In the genomic region with DNA sequence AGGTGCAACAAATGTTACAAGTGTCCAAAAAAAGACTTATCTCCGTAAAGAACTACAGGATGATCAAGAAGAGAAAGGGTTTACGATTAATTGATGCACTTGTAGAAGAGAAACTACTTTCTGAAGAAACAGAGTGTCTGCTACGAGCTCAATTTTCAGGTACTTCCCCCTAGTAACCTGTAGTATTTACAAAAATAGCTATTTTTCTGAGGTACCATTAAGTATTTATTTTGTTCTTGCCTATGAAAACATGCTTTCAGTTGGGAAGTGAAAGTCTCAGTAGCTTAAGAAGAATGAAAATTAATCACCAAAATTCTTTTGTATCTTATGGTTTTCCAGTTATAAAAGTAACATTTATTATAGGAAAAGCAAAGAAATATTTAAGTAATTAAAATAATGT, we compare ENCODE assay signal across 18 cellular contexts. TPM values are rescaled to one million over a fixed set of nuclear protein-coding genes. Genes with fewer than 3 reads are reported as not detected.
A peak's percentile ranks its signal among the peaks of the same experiment; 100 is the strongest.
DNase-seq lines count a peak whose midpoint lies in the region; ATAC-seq and TF ChIP-seq lines count a peak whose summit lies in the region.
"Had no signal": no experiment of that assay in that cellular context is flagged by ENCODE, and none has a peak within 500 bp of the region (broad histone marks: within the 10 kb centered on the region; RNA-seq: fewer than 3 reads in every experiment).

No MANE protein-coding gene starts in this region.

- no peak overlapping the region for H3K4me3 ChIP-seq in suprapubic skin
- H3K4me3 ChIP-seq: esophagus muscularis mucosa, heart right ventricle, MG63, neural progenitor cell had no signal

- peaks cover 39% of the 10 kb centered on the region for H3K4me1 Mint-ChIP-seq in activated T-cell treated with anti-CD3 and anti-CD28 coated beads, Interleukin-2, amount 50 U/mL, for 72 hours (ENCODE audit: low read depth)
- no peaks in the 10 kb centered on the region for H3K4me1 Mint-ChIP-seq in WTC11

- CTCF ChIA-PET in WTC11 (lab: Charles Lee) = no interaction called here

- ATAC-seq in GM19043 (IDR thresholded peaks at IDR 0.05; ENCODE audit: low read depth, unreplicated experiment) (peak; percentile 45), GM21825 (IDR thresholded peaks at IDR 0.05; ENCODE audit: unreplicated experiment) (peak; percentile 45), HG03354 (IDR thresholded peaks at IDR 0.05; ENCODE audit: poor library complexity, severe bottlenecking, unreplicated experiment) (peak; percentile 48), WTC11 (no peak)
- no peak for ATAC-seq in activated T-cell treated with anti-CD3 and anti-CD28 coated beads, Interleukin-2, amount 50 U/mL, for 72 hours (replicated peaks in 1 of 2)
- ATAC-seq: heart right ventricle, T-cell had no signal

- no peak overlapping the region for H3K27ac Mint-ChIP-seq in activated T-cell treated with anti-CD3 and anti-CD28 coated beads, Interleukin-2, amount 50 U/mL, for 72 hours
- no peak overlapping the region for H3K27ac Mint-ChIP-seq in WTC11
- H3K27ac Mint-ChIP-seq: CD4-positive, alpha-beta T cell; neural progenitor cell; T-cell had no signal

- H3K27me3 Mint-ChIP-seq in activated T-cell treated with anti-CD3 and anti-CD28 coated beads, Interleukin-2, amount 50 U/mL, for 72 hours (ENCODE audit: low read depth) = no peaks in the 10 kb centered on the region
- no peaks in the 10 kb centered on the region for H3K27me3 Mint-ChIP-seq in WTC11 (ENCODE audit: low read depth)
- H3K27me3 Mint-ChIP-seq: CD4-positive, alpha-beta T cell; T-cell had no signal

- TF ChIP-seq CTCF in GM10266 (IDR thresholded peaks at IDR 0.05; ENCODE audit: control insufficient read depth, insufficient read depth, low read depth, missing control alignments) (no peak), suprapubic skin (IDR thresholded peaks at IDR 0.05) (no peak), WTC11 (IDR thresholded peaks at IDR 0.05) (no peak)

- TF ChIP-seq POLR2A in suprapubic skin (IDR thresholded peaks at IDR 0.05) = no peak

- no peaks in the 10 kb centered on the region for H3K9me3 Mint-ChIP-seq in activated T-cell treated with anti-CD3 and anti-CD28 coated beads, Interleukin-2, amount 50 U/mL, for 72 hours
- H3K9me3 Mint-ChIP-seq in WTC11 = no peaks in the 10 kb centered on the region
- H3K9me3 Mint-ChIP-seq: CD4-positive, alpha-beta T cell; neural progenitor cell; T-cell had no signal

- peaks cover 0 to 1% of the 10 kb centered on the region in 2 donors for H3K36me3 Mint-ChIP-seq in activated T-cell treated with anti-CD3 and anti-CD28 coated beads, Interleukin-2, amount 50 U/mL, for 72 hours (ENCODE audit: insufficient read depth in 2 of 2)
- H3K36me3 Mint-ChIP-seq in WTC11 = peaks cover 47% of the 10 kb centered on the region

- H3K36me3 ChIP-seq in suprapubic skin = peaks cover 17% of the 10 kb centered on the region
- H3K36me3 ChIP-seq: MG63 had no signal

- peaks cover 7% of the 10 kb centered on the region for H3K4me1 ChIP-seq in suprapubic skin
- H3K4me1 ChIP-seq: neural progenitor cell had no signal

- H3K27me3 ChIP-seq in suprapubic skin = no peaks in the 10 kb centered on the region
- H3K27me3 ChIP-seq: esophagus muscularis mucosa, heart right ventricle, MG63, neural progenitor cell had no signal

- 91% methylated on average over 3 of the region's 3 CpGs for WGBS in suprapubic skin

- no peaks in the 10 kb centered on the region for H3K9me3 ChIP-seq in suprapubic skin
- H3K9me3 ChIP-seq: esophagus muscularis mucosa, heart right ventricle, MG63 had no signal

- POLR2A ChIA-PET in WTC11 (lab: Charles Lee) = no interaction called here

- H3K4me3 Mint-ChIP-seq in activated T-cell treated with anti-CD3 and anti-CD28 coated beads, Interleukin-2, amount 50 U/mL, for 72 hours = no peak overlapping the region
- H3K4me3 Mint-ChIP-seq in WTC11 = no peak overlapping the region
- H3K4me3 Mint-ChIP-seq: CD4-positive, alpha-beta T cell; neural progenitor cell; T-cell had no signal

- DNase-seq in GM10266 (ENCODE audit: extremely low spot score) = peak; percentile 29
- DNase-seq in activated T-cell treated with anti-CD3 and anti-CD28 coated beads, Interleukin-2, amount 50 U/mL, for 72 hours = no peak
- DNase-seq in NCI-H1436 (lab: John Stamatoyannopoulos, UW) = no peak
- no peak for DNase-seq in suprapubic skin (ENCODE audit: low spot score in 2 of 2)
- no peak for DNase-seq in WTC11 (ENCODE audit: low spot score)
- DNase-seq: activated gamma-delta T cell treated with Interleukin-2 at 50 U/mL for 16 hours; CD4-positive, alpha-beta T cell; dermis blood vessel endothelial cell; heart right ventricle; kidney; MG63; NCI-H774; T-cell had no signal

- H3K27ac ChIP-seq in suprapubic skin = no peak overlapping the region
- H3K27ac ChIP-seq: esophagus muscularis mucosa, heart right ventricle, neural progenitor cell had no signal

- TF ChIP-seq EP300 in suprapubic skin (IDR thresholded peaks at IDR 0.05) = no peak

TF ChIP-seq in WTC11, 78 proteins besides CTCF, POLR2A, EP300 and RAD21:
- TF ChIP-seq FOXJ3 (CRISPR knock-in tag; IDR thresholded peaks at IDR 0.05; ENCODE audit: borderline replicate concordance) (no peak), SOX15 (CRISPR knock-in tag; IDR thresholded peaks at IDR 0.05) (no peak), ATF1 (CRISPR knock-in tag; IDR thresholded peaks at IDR 0.05) (no peak), MYBL2 (CRISPR knock-in tag; IDR thresholded peaks at IDR 0.05) (no peak), NFYB (CRISPR knock-in tag; conservative IDR thresholded peaks at IDR 0.05; ENCODE audit: low read depth) (no peak), GRHL2 (CRISPR knock-in tag; IDR thresholded peaks at IDR 0.05; ENCODE audit: insufficient replicate concordance, severe bottlenecking) (no peak), TEAD4 (CRISPR knock-in tag; IDR thresholded peaks at IDR 0.05) (no peak)
- TF ChIP-seq, protein P1, sequence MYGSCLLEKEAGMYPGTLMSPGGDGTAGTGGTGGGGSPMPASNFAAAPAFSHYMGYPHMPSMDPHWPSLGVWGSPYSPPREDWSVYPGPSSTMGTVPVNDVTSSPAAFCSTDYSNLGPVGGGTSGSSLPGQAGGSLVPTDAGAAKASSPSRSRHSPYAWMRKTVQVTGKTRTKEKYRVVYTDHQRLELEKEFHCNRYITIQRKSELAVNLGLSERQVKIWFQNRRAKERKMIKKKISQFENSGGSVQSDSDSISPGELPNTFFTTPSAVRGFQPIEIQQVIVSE (CRISPR knock-in tag; IDR thresholded peaks at IDR 0.05; ENCODE audit: borderline replicate concordance) = no peak

RNA-seq across cellular contexts. Expression of a gene that starts 5.9 kb away (rescaled TPM):
- total RNA-seq in activated T-cell treated with anti-CD3 and anti-CD28 coated beads, Interleukin-2, amount 50 U/mL, for 72 hours = 1 to 10 TPM; 4.4 to 4.6 TPM
- total RNA-seq in suprapubic skin = 1 to 10 TPM; 2.0 to 3.1 (median 2.6) TPM
- 16.8 to 17.7 TPM (median 17.0 TPM) in 3 replicates for total RNA-seq in WTC11 (2021)

RNA-seq across cellular contexts. Expression of a gene that starts 15.5 kb away (rescaled TPM):
- total RNA-seq in activated T-cell treated with anti-CD3 and anti-CD28 coated beads, Interleukin-2, amount 50 U/mL, for 72 hours = 100 to 1,000 TPM; 103 to 106 TPM
- total RNA-seq in suprapubic skin (100 to 1,000 TPM; 133 to 299 (median 161) TPM), WTC11 (2021) (106 to 137 TPM (median 122 TPM) in 3 replicates)

Comparison
In these comparisons a context has a peak if more than half of its experiments do, and no peak if none do; other contexts are left out.
1. ATAC-seq: peak in GM19043 (single experiment), GM21825 (single experiment) and HG03354 (single experiment); none in activated T-cell treated with anti-CD3 and anti-CD28 coated beads, Interleukin-2, amount 50 U/mL, for 72 hours (0 of 2) and WTC11 (single experiment).